18 cellular contexts compared by ENCODE assay signal in genomic region chr1:39481289-39481688, GRCh38. TPM values are rescaled to one million over a fixed set of nuclear protein-coding genes. Genes with fewer than 3 reads are reported as not detected.
DNase-seq lines count a peak whose midpoint lies in the region; ATAC-seq and TF ChIP-seq lines count a peak whose summit lies in the region.
"Had no signal": no experiment of that assay in that cellular context is flagged by ENCODE, and none has a peak within 500 bp of the region (broad histone marks: within the 10 kb centered on the region; RNA-seq: fewer than 3 reads in every experiment).

No MANE protein-coding gene starts in this region.

- WGBS in thyroid gland, 2 donors: 27 to 41% methylated on average over 6 of the region's 6 CpGs

- H3K36me3 Mint-ChIP-seq in chondrocyte (ENCODE audit: low read depth): peaks cover 41% of the 10 kb centered on the region

- no peaks in the 10 kb centered on the region for H3K9me3 ChIP-seq in right atrium auricular region
- no peaks in the 10 kb centered on the region for H3K9me3 ChIP-seq in thyroid gland
- H3K9me3 ChIP-seq: BLaER1 treated with 17β-estradiol and CSF1 and Interleukin-3, amounts not matched to agents 10 nM and 100 nM had no signal

- H3K4me1 ChIP-seq in right atrium auricular region (peaks cover 0 to 8% of the 10 kb centered on the region in 2 donors), thyroid gland (peaks cover 27 to 42% of the 10 kb centered on the region in 2 donors)

- H3K4me1 Mint-ChIP-seq in chondrocyte (ENCODE audit: low read depth): peaks cover 8% of the 10 kb centered on the region
- H3K4me1 Mint-ChIP-seq: B cell had no signal

- H3K27me3 Mint-ChIP-seq in chondrocyte (ENCODE audit: low read depth): no peaks in the 10 kb centered on the region
- H3K27me3 Mint-ChIP-seq: B cell had no signal

- no peak for TF ChIP-seq POLR2A in thyroid gland (IDR thresholded peaks at IDR 0.05)

- peak overlapping the region; percentile 8 for H3K27ac Mint-ChIP-seq in chondrocyte (ENCODE audit: unreplicated experiment)
- H3K27ac Mint-ChIP-seq: B cell, HFFc6 had no signal

- H3K27me3 ChIP-seq in right atrium auricular region (no peaks in the 10 kb centered on the region), thyroid gland (no peaks in the 10 kb centered on the region)
- H3K27me3 ChIP-seq: BLaER1 treated with 17β-estradiol and CSF1 and Interleukin-3, amounts not matched to agents 10 nM and 100 nM had no signal

- no peak for TF ChIP-seq CTCF in right atrium auricular region (IDR thresholded peaks at IDR 0.05)
- TF ChIP-seq CTCF in chondrocyte (IDR thresholded peaks at IDR 0.05): no peak
- peak in 1 of 6 experiments; percentile 19 for TF ChIP-seq CTCF in thyroid gland (IDR thresholded peaks at IDR 0.05)

- intact Hi-C loops in Right ventricle myocardium inferior (cut with DNase I): no loop called here
- intact Hi-C loops in thyroid gland (cut with DNase I): no loop called here

- H3K36me3 ChIP-seq in right atrium auricular region: peaks cover 72% of the 10 kb centered on the region
- peaks cover 22 to 25% of the 10 kb centered on the region in 2 donors for H3K36me3 ChIP-seq in thyroid gland

- no peak overlapping the region for H3K4me3 ChIP-seq in right atrium auricular region
- H3K4me3 ChIP-seq in thyroid gland (replicated peaks in 1 of 3): no peak overlapping the region
- H3K4me3 ChIP-seq: BLaER1 treated with 17β-estradiol and CSF1 and Interleukin-3, amounts not matched to agents 10 nM and 100 nM had no signal

- no peaks in the 10 kb centered on the region for H3K9me3 Mint-ChIP-seq in chondrocyte (ENCODE audit: low read depth)
- H3K9me3 Mint-ChIP-seq: CD8-positive, alpha-beta T cell; HFFc6 had no signal

- ATAC-seq in Right ventricle myocardium inferior (peak; percentile 33), GM21786 (IDR thresholded peaks at IDR 0.05; ENCODE audit: unreplicated experiment) (no peak)
- ATAC-seq: CD8-positive, alpha-beta T cell; HCT116 had no signal

- no peak overlapping the region for H3K4me3 Mint-ChIP-seq in chondrocyte (ENCODE audit: unreplicated experiment)
- H3K4me3 Mint-ChIP-seq: B cell; CD8-positive, alpha-beta T cell had no signal

- DNase-seq in Right ventricle myocardium inferior (ENCODE audit: missing footprints) (no peak), right atrium auricular region (ENCODE audit: low spot score) (no peak), DMS79 treated with DMSO at 0.1 percent for 48 hours (lab: John Stamatoyannopoulos, UW) (peak; percentile 26), chondrocyte (ENCODE audit: low spot score) (no peak), thyroid gland (peak; percentile 94 to 96), cerebellar cortex (ENCODE audit: low spot score) (no peak)
- DNase-seq: Calu3; CD8-positive, alpha-beta T cell; GOT3; H7; HFFc6; IMR-90 had no signal

- H3K27ac ChIP-seq in right atrium auricular region (no peak overlapping the region), thyroid gland (peak overlapping the region; percentile 84 to 90 (median 84))
- H3K27ac ChIP-seq: BLaER1 treated with 17β-estradiol and CSF1 and Interleukin-3, amounts not matched to agents 10 nM and 100 nM; HL-60 had no signal

RNA-seq across cellular contexts. Expression of gene BMP8A, which starts 10.1 kb away (rescaled TPM):
- 0.22 TPM for total RNA-seq in Right ventricle myocardium inferior
- total RNA-seq in right atrium auricular region: 1 to 10 TPM; 1.4 to 3.2 TPM
- total RNA-seq in chondrocyte: 0.12 TPM in 1 of 3 replicates, not detected in the others
- 100 to 1,000 TPM in 3 of 4 donors, 10 to 100 TPM in 1; 58.5 to 386 (median 270) TPM for total RNA-seq in thyroid gland
- total RNA-seq: HFFc6, HT1080, IMR-90 had no signal

Comparison
In these comparisons a context has a peak if more than half of its experiments do, and no peak if none do; other contexts are left out.
1. DNase-seq: peak in DMS79 treated with DMSO at 0.1 percent for 48 hours (single experiment) and thyroid gland (2 of 2); none in Right ventricle myocardium inferior (single experiment), right atrium auricular region (single experiment), chondrocyte (single experiment) and cerebellar cortex (single experiment).
2. H3K27ac ChIP-seq: peak in thyroid gland (3 of 3); none in right atrium auricular region (0 of 2).
3. RNA of gene BMP8A, which starts 10.1 kb away (total RNA-seq): 58.5 to 386 TPM in thyroid gland; 1.4 to 3.2 TPM in right atrium auricular region, 0.22 TPM in Right ventricle myocardium inferior (single experiment) and 0.12 TPM in chondrocyte; every median in the first group is over 10 times any median in the second.